ENCODE assay signal across 14 cellular contexts in the genomic region with DNA sequence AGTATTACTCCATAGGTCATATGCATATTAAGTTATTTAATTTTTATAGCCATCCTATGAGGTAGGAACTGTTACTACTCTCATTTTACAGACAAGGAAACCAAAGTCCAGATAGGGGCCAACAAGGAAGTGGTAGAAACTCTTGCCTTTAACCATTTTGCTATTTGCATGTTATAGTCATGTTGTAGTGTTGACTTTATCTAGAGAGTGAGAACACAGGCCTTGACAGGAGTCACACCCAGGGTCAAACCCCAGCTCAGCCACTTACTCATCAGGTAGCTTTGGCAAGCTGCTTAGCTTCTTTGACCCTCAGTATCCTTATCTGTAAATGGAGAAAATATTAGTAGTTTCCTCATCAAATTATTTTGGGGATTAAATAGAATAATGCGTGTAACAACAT.
"Had no signal": no experiment of that assay in that cellular context is flagged by ENCODE, and none has a peak within 500 bp of the region (broad histone marks: within the 10 kb centered on the region; RNA-seq: fewer than 3 reads in every experiment).

No MANE protein-coding gene starts in this region.

- DNase-seq: activated CD4-positive, alpha-beta T cell treated with anti-CD3 and anti-CD28 coated beads for 1 hour; amniotic stem cell; caudate nucleus; heart right ventricle; natural killer cell; stimulated activated CD4-positive, alpha-beta T cell treated with anti-CD3 and anti-CD28 coated beads, Interleukin-4, amount 100 ng/mL, for 24 hours; T-helper 17 cell; WERI-Rb-1 had no signal

- H3K27ac Mint-ChIP-seq: activated naive CD8-positive, alpha-beta T cell; natural killer cell; stimulated activated effector memory CD8-positive, alpha-beta T cell treated with anti-CD3 and anti-CD28 coated beads, Interleukin-12 subunit alpha, Interleukin-12 subunit beta, amount 100 ng/mL, for 72 hours; T-helper 17 cell had no signal

- H3K4me3 Mint-ChIP-seq: activated naive CD8-positive, alpha-beta T cell; natural killer cell; stimulated activated effector memory CD8-positive, alpha-beta T cell treated with anti-CD3 and anti-CD28 coated beads, Interleukin-12 subunit alpha, Interleukin-12 subunit beta, amount 100 ng/mL, for 72 hours; T-helper 17 cell had no signal

- H3K36me3 Mint-ChIP-seq: natural killer cell; stimulated activated effector memory CD8-positive, alpha-beta T cell treated with anti-CD3 and anti-CD28 coated beads, Interleukin-12 subunit alpha, Interleukin-12 subunit beta, amount 100 ng/mL, for 72 hours had no signal

- H3K9ac ChIP-seq: parathyroid adenoma had no signal

- H3K36me3 ChIP-seq: esophagus muscularis mucosa, gastroesophageal sphincter, heart right ventricle, thoracic aorta, WERI-Rb-1 had no signal

- ATAC-seq: gastroesophageal sphincter; heart right ventricle; natural killer cell; stimulated activated effector memory CD8-positive, alpha-beta T cell treated with anti-CD3 and anti-CD28 coated beads, Interleukin-12 subunit alpha, Interleukin-12 subunit beta, amount 100 ng/mL, for 72 hours; T-helper 17 cell had no signal

- H3K27me3 ChIP-seq: esophagus muscularis mucosa, gastroesophageal sphincter, heart right ventricle had no signal

- H3K9me3 Mint-ChIP-seq: natural killer cell; stimulated activated effector memory CD8-positive, alpha-beta T cell treated with anti-CD3 and anti-CD28 coated beads, Interleukin-12 subunit alpha, Interleukin-12 subunit beta, amount 100 ng/mL, for 72 hours had no signal

- H3K27ac ChIP-seq: esophagus muscularis mucosa, gastroesophageal sphincter, thoracic aorta, WERI-Rb-1 had no signal

- H3K9me3 ChIP-seq: esophagus muscularis mucosa, gastroesophageal sphincter, heart right ventricle, thoracic aorta had no signal

- H3K79me2 ChIP-seq: parathyroid adenoma had no signal

- H3K4me1 Mint-ChIP-seq: stimulated activated effector memory CD8-positive, alpha-beta T cell treated with anti-CD3 and anti-CD28 coated beads, Interleukin-12 subunit alpha, Interleukin-12 subunit beta, amount 100 ng/mL, for 72 hours had no signal

- H3K4me3 ChIP-seq: esophagus muscularis mucosa, gastroesophageal sphincter, heart right ventricle, thoracic aorta had no signal
